ENCODE assay signal across 9 cellular contexts in the genomic region with DNA sequence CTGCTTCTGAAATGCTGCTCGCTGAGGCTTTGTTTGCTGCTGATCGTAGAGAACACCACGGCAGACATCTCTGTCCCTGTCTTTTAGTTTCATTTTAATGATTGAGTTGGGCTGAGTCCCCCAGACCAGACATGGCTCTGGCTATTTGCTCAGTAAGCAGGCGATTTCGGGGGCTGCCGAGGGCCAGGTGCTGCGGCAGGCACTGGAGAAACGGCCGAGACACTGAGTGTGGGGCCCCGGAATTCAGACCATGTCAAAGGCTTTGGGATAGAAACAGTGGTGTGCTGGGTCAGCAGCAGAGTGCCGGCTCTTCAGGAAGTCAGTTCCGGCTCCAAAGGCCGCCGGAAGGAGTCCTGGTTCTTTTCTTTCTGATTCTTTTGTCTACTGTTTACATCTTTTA. TPM values are rescaled to one million over a fixed set of nuclear protein-coding genes. Genes with fewer than 3 reads are reported as not detected.
DNase-seq lines count a peak whose midpoint lies in the region; ATAC-seq and TF ChIP-seq lines count a peak whose summit lies in the region.
"Had no signal": no experiment of that assay in that cellular context is flagged by ENCODE, and none has a peak within 500 bp of the region (broad histone marks: within the 10 kb centered on the region; RNA-seq: fewer than 3 reads in every experiment).

No MANE protein-coding gene starts in this region.

- peaks cover 30% of the 10 kb centered on the region for H3K36me3 Mint-ChIP-seq in brain

- no peaks in the 10 kb centered on the region for H3K9me3 ChIP-seq in mononuclear cell (ENCODE audit: low read depth, low read length)

- peaks cover 0 to 2% (median 0%) of the 10 kb centered on the region in 5 experiments for H3K9me3 Mint-ChIP-seq in brain

- peak overlapping the region in 4 of 5 experiments; percentile 63 to 85 (median 72) for H3K27ac Mint-ChIP-seq in brain

- ATAC-seq in HG02642 (IDR thresholded peaks at IDR 0.05; ENCODE audit: poor library complexity, unreplicated experiment) (no peak), HG03196 (IDR thresholded peaks at IDR 0.05; ENCODE audit: unreplicated experiment) (no peak), GM18907 (IDR thresholded peaks at IDR 0.05; ENCODE audit: unreplicated experiment) (no peak)
- ATAC-seq: K562 had no signal

- TF ChIP-seq CTCF in AG10803 (conservative IDR thresholded peaks at IDR 0.05; ENCODE audit: low read length): no peak
- no peak for TF ChIP-seq CTCF in HL-60 (IDR thresholded peaks at IDR 0.05; ENCODE audit: insufficient read depth, low read length)
- no peak for TF ChIP-seq CTCF in brain (conservative IDR thresholded peaks at IDR 0.05)

- H3K27me3 Mint-ChIP-seq in brain: no peaks in the 10 kb centered on the region

- H3K4me3 Mint-ChIP-seq in brain: peak overlapping the region; percentile 41 to 71 (median 60)

- DNase-seq in AG10803 (ENCODE audit: low read depth) (no peak), HL-60 (ENCODE audit: low read depth in 1 of 2, low spot score in 1 of 2) (no peak), NCI-H2171 (lab: John Stamatoyannopoulos, UW) (no peak)

- peaks cover 45% of the 10 kb centered on the region for H3K4me1 ChIP-seq in mononuclear cell (ENCODE audit: insufficient read depth, low read length)

- H3K4me3 ChIP-seq in AG10803 (ENCODE audit: low read length) (peak overlapping the region; percentile 1; the same call in 1 of the 2 replicates), HL-60 (replicated peaks; ENCODE audit: insufficient read depth, low read length) (no peak overlapping the region), mononuclear cell (ENCODE audit: low read length) (peak overlapping the region; percentile 44)
- H3K4me3 ChIP-seq: K562 had no signal

- H3K4me1 Mint-ChIP-seq in brain: peaks cover 34% of the 10 kb centered on the region

- H3K27ac ChIP-seq in HL-60 (replicated peaks): 0 out of 2 replicates have a peak overlapping the region, but pooled peaks have one; percentile 9

- no peaks in the 10 kb centered on the region for H3K27me3 ChIP-seq in HL-60 (ENCODE audit: insufficient read depth, poor library complexity, severe bottlenecking)
- H3K27me3 ChIP-seq in mononuclear cell (ENCODE audit: insufficient read depth, low read length): no peaks in the 10 kb centered on the region

RNA-seq across cellular contexts. Expression of a gene that starts 5.0 kb away (rescaled TPM):
- polyA plus RNA-seq in brain (ENCODE audit: insufficient read depth, low read depth, low replicate concordance): 16.2 TPM
- 1.4 TPM for total RNA-seq in mononuclear cell

RNA-seq across cellular contexts. Expression of a gene that starts 29.3 kb away (rescaled TPM):
- 72.6 TPM for polyA plus RNA-seq in brain (ENCODE audit: insufficient read depth, low read depth, low replicate concordance)
- 4.2 TPM for total RNA-seq in mononuclear cell

RNA-seq across cellular contexts. Expression of a gene that starts 60.0 kb away (rescaled TPM):
- polyA plus RNA-seq in brain (ENCODE audit: insufficient read depth, low read depth, low replicate concordance): 16.0 TPM
- 17.9 TPM for total RNA-seq in mononuclear cell
